In the genomic region with DNA sequence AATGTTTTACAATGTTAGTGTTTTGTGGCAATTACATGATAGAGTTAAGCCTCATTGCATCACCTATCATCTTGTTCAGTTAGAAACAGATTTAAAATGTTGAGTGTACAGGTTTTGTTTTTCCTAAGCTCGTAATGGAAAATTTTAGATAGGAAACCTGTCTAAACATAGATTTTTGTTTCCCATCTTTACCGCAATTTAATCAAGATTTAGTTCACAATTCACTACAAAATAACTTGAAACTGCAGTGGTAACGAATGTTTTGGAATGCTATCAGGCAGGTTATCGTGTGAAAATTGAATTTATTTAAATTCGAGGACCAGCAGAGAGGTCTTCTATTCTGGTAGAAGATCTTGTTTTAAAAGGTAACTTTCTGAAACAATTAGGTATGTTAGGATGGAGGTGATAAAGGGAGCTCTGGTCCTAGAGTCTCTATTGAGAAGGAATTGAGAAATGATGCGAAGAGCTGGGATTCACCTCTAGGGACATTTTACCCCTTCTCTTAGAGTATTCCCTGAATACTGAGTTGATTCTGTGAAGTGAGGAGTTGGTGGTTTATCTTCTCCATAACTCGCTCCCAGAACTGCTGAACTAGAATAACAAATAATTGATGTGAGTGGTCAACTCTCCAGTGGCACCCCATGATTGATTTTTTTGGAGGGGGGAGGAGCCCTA, we compare ENCODE assay signal across 10 cellular contexts. TPM values are rescaled to one million over a fixed set of nuclear protein-coding genes. Genes with fewer than 3 reads are reported as not detected.
DNase-seq lines count a peak whose midpoint lies in the region; ATAC-seq and TF ChIP-seq lines count a peak whose summit lies in the region.
"Had no signal": no experiment of that assay in that cellular context is flagged by ENCODE, and none has a peak within 500 bp of the region (broad histone marks: within the 10 kb centered on the region; RNA-seq: fewer than 3 reads in every experiment).

No MANE protein-coding gene starts in this region.

- peaks cover 43 to 56% (median 49%) of the 10 kb centered on the region in 3 donors for H3K27me3 Mint-ChIP-seq in naive B cell

- no peak overlapping the region for H2AFZ ChIP-seq in MM.1S (ENCODE audit: low read length)

- no peaks in the 10 kb centered on the region for H3F3A ChIP-seq in MM.1S (ENCODE audit: insufficient read depth, low read length)

- DNase-seq in adipocyte (ENCODE audit: low read depth) = no peak
- DNase-seq in naive B cell = no peak
- no peak for DNase-seq in MM.1S
- no peak for DNase-seq in NCI-H1436 (lab: John Stamatoyannopoulos, UW)
- DNase-seq: amniotic stem cell had no signal

- H3K9ac ChIP-seq in ES-I3 (ENCODE audit: low read depth, low read length) (peak overlapping the region; percentile 72), HUES48 (ENCODE audit: low read depth, low read length) (peak overlapping the region; percentile 38; the same call in 1 of the 2 replicates), adipocyte (ENCODE audit: low read length) (no peak overlapping the region), MM.1S (ENCODE audit: low read length) (no peak overlapping the region)

- H3K4me3 ChIP-seq in HUES48 (ENCODE audit: low read depth, low read length) = peak overlapping the region; percentile 77
- peak overlapping the region; percentile 76 for H3K4me3 ChIP-seq in adipocyte (ENCODE audit: low read length)
- no peak overlapping the region for H3K4me3 ChIP-seq in MM.1S (ENCODE audit: low read length)

- H4K20me1 ChIP-seq in MM.1S (ENCODE audit: insufficient read depth, low read length) = no peaks in the 10 kb centered on the region

- peaks cover 14% of the 10 kb centered on the region for H3K4me1 ChIP-seq in ES-I3 (ENCODE audit: insufficient read depth, low read length)
- peaks cover 25% of the 10 kb centered on the region for H3K4me1 ChIP-seq in HUES48 (ENCODE audit: control insufficient read depth, insufficient read depth, low read length)
- H3K4me1 ChIP-seq in adipocyte (ENCODE audit: control insufficient read depth, insufficient read depth, low read length) = no peaks in the 10 kb centered on the region
- H3K4me1 ChIP-seq in MM.1S (ENCODE audit: low read length) = no peaks in the 10 kb centered on the region

- H3K79me2 ChIP-seq in MM.1S (ENCODE audit: low read length) = no peaks in the 10 kb centered on the region

- no peak for ATAC-seq in naive B cell (ENCODE audit: low read depth in 2 of 2)
- ATAC-seq in HG02981 (IDR thresholded peaks at IDR 0.05; ENCODE audit: unreplicated experiment) = no peak

- peaks cover 4 to 7% (median 6%) of the 10 kb centered on the region in 3 donors for H3K4me1 Mint-ChIP-seq in naive B cell

- H3K27ac Mint-ChIP-seq in naive B cell = no peak overlapping the region

- no peaks in the 10 kb centered on the region for H3K9me2 ChIP-seq in MM.1S (replicated peaks; ENCODE audit: insufficient read depth, low read length)

- no peak overlapping the region for H3K27ac ChIP-seq in HUES48 (ENCODE audit: low read depth, low read length)
- no peak overlapping the region for H3K27ac ChIP-seq in MM.1S (ENCODE audit: low read length)
- H3K27ac ChIP-seq: skin epidermis, thoracic aorta had no signal

- no peaks in the 10 kb centered on the region for H3K36me3 Mint-ChIP-seq in naive B cell

- H3K27me3 ChIP-seq in HUES48 (ENCODE audit: control insufficient read depth, insufficient read depth, low read length) (peaks cover 21% of the 10 kb centered on the region), adipocyte (replicated peaks; ENCODE audit: control insufficient read depth, insufficient read depth, low read length) (peaks cover 22% of the 10 kb centered on the region), MM.1S (replicated peaks; ENCODE audit: insufficient read depth, low read length) (peaks cover 20% of the 10 kb centered on the region)

- H3K4me2 ChIP-seq in MM.1S (ENCODE audit: low read depth, low read length) = no peak overlapping the region

- H3K4me3 Mint-ChIP-seq in naive B cell = peak overlapping the region in 5 of 8 donors; percentile 26 to 85 (median 81)

- no peaks in the 10 kb centered on the region for H3K9me3 Mint-ChIP-seq in naive B cell

- H3K9me3 ChIP-seq in ES-I3 (ENCODE audit: control insufficient read depth, insufficient read depth, low read length) (no peaks in the 10 kb centered on the region), HUES48 (ENCODE audit: control insufficient read depth, insufficient read depth, low read length) (no peaks in the 10 kb centered on the region), adipocyte (ENCODE audit: control insufficient read depth, low read length) (no peaks in the 10 kb centered on the region), MM.1S (replicated peaks; ENCODE audit: insufficient read depth, low read length) (no peaks in the 10 kb centered on the region)
- H3K9me3 ChIP-seq: thoracic aorta had no signal

- H3K36me3 ChIP-seq in ES-I3 (ENCODE audit: insufficient read depth, low read length) (no peaks in the 10 kb centered on the region), HUES48 (ENCODE audit: control insufficient read depth, insufficient read depth, low read length) (no peaks in the 10 kb centered on the region), adipocyte (ENCODE audit: control insufficient read depth, insufficient read depth, low read length, severe bottlenecking) (no peaks in the 10 kb centered on the region), MM.1S (replicated peaks; ENCODE audit: insufficient read depth, low read length) (no peaks in the 10 kb centered on the region)
- H3K36me3 ChIP-seq: thoracic aorta had no signal

- TF ChIP-seq CTCF in MM.1S (IDR thresholded peaks at IDR 0.05; ENCODE audit: low read length) = no peak

RNA-seq across cellular contexts. Expression of gene DOCK3, which starts 1.4 kb away (rescaled TPM):
- under 1 TPM in 3 of 6 donors, not detected in 3; 0.03 to 0.04 (median 0.04) TPM for polyA plus RNA-seq in naive B cell (ENCODE audit: low read depth in 6 of 6)

RNA-seq across cellular contexts. Expression of gene MAPKAPK3, which starts 59.2 kb away (rescaled TPM):
- 10 to 100 TPM; 14.6 to 26.8 (median 19.3) TPM for polyA plus RNA-seq in naive B cell (ENCODE audit: low read depth in 6 of 6)

Comparison
In these comparisons a context has a peak if more than half of its experiments do, and no peak if none do; other contexts are left out.
1. H3K9ac ChIP-seq: peak in ES-I3 (single experiment) and HUES48 (single experiment); none in adipocyte (single experiment) and MM.1S (single experiment).